In the genomic region with DNA sequence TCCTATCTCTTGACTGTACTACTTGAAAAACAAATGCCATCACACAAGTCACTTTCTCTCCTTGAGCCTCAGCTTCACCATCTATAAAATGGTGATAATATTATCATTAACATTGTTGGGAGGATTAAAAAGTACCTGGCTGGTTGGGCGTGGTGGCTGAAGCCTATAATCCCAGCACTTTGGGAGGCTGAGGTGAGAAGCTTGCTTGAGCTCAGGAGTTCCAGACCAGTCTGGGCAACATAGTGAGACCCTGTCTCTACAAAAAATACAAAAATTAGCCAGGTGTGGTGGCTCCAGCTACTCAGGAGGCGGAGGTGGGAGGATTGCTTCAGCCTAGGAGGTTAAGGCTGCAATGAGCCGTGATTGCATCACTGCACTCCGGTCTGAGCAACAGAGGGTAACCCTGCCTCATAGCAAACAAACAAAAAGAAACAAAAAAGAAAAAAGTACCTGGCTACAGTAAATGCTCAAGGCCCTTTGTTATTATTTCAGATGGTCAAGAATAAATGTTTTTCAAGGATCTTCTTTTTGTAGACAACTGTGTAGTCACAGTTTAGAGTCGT, we compare ENCODE assay signal across 1 cellular context.
TF ChIP-seq lines count a peak whose summit lies in the region.

No MANE protein-coding gene starts in this region.

TF ChIP-seq in HepG2, 621 proteins besides CTCF, POLR2A, EP300 and RAD21 (continued from another document and continues in another):
- TF ChIP-seq SNAI1 (CRISPR knock-in tag; IDR thresholded peaks at IDR 0.05; ENCODE audit: borderline replicate concordance): no peak
- TF ChIP-seq, protein P1, sequence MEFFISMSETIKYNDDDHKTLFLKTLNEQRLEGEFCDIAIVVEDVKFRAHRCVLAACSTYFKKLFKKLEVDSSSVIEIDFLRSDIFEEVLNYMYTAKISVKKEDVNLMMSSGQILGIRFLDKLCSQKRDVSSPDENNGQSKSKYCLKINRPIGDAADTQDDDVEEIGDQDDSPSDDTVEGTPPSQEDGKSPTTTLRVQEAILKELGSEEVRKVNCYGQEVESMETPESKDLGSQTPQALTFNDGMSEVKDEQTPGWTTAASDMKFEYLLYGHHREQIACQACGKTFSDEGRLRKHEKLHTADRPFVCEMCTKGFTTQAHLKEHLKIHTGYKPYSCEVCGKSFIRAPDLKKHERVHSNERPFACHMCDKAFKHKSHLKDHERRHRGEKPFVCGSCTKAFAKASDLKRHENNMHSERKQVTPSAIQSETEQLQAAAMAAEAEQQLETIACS (CRISPR knock-in tag; IDR thresholded peaks at IDR 0.05): no peak
- TF ChIP-seq ZNF549 (CRISPR knock-in tag; IDR thresholded peaks at IDR 0.05): no peak
- TF ChIP-seq BHLHE40 (IDR thresholded peaks at IDR 0.05; ENCODE audit: low read length): no peak
- TF ChIP-seq SP1 (IDR thresholded peaks at IDR 0.05): no peak
- no peak for TF ChIP-seq SP1 (CRISPR knock-in tag; IDR thresholded peaks at IDR 0.05)
- no peak for TF ChIP-seq ZNF44 (CRISPR knock-in tag; IDR thresholded peaks at IDR 0.05)
- no peak for TF ChIP-seq ZNF768 (CRISPR knock-in tag; IDR thresholded peaks at IDR 0.05)
- TF ChIP-seq ZNF124 (CRISPR knock-in tag; IDR thresholded peaks at IDR 0.05): no peak
- TF ChIP-seq, protein P2, sequence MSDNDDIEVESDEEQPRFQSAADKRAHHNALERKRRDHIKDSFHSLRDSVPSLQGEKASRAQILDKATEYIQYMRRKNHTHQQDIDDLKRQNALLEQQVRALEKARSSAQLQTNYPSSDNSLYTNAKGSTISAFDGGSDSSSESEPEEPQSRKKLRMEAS (IDR thresholded peaks at IDR 0.05): no peak
- TF ChIP-seq, protein P3, sequence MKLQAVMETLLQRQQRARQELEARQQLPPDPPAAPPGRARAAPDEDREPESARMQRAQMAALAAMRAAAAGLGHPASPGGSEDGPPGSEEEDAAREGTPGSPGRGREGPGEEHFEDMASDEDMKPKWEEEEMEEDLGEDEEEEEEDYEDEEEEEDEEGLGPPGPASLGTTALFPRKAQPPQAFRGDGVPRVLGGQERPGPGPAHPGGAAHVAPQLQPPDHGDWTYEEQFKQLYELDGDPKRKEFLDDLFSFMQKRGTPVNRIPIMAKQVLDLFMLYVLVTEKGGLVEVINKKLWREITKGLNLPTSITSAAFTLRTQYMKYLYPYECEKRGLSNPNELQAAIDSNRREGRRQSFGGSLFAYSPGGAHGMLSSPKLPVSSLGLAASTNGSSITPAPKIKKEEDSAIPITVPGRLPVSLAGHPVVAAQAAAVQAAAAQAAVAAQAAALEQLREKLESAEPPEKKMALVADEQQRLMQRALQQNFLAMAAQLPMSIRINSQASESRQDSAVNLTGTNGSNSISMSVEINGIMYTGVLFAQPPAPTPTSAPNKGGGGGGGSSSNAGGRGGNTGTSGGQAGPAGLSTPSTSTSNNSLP (IDR thresholded peaks at IDR 0.05; ENCODE audit: low read depth, low read length): no peak
- TF ChIP-seq KDM6A (CRISPR knock-in tag; IDR thresholded peaks at IDR 0.05; ENCODE audit: low read depth): 0 out of 2 replicates have a peak, but pooled peaks have one; percentile 30
- TF ChIP-seq, protein P4, sequence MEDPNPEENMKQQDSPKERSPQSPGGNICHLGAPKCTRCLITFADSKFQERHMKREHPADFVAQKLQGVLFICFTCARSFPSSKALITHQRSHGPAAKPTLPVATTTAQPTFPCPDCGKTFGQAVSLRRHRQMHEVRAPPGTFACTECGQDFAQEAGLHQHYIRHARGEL (CRISPR knock-in tag; IDR thresholded peaks at IDR 0.05): no peak
- TF ChIP-seq, protein P5, sequence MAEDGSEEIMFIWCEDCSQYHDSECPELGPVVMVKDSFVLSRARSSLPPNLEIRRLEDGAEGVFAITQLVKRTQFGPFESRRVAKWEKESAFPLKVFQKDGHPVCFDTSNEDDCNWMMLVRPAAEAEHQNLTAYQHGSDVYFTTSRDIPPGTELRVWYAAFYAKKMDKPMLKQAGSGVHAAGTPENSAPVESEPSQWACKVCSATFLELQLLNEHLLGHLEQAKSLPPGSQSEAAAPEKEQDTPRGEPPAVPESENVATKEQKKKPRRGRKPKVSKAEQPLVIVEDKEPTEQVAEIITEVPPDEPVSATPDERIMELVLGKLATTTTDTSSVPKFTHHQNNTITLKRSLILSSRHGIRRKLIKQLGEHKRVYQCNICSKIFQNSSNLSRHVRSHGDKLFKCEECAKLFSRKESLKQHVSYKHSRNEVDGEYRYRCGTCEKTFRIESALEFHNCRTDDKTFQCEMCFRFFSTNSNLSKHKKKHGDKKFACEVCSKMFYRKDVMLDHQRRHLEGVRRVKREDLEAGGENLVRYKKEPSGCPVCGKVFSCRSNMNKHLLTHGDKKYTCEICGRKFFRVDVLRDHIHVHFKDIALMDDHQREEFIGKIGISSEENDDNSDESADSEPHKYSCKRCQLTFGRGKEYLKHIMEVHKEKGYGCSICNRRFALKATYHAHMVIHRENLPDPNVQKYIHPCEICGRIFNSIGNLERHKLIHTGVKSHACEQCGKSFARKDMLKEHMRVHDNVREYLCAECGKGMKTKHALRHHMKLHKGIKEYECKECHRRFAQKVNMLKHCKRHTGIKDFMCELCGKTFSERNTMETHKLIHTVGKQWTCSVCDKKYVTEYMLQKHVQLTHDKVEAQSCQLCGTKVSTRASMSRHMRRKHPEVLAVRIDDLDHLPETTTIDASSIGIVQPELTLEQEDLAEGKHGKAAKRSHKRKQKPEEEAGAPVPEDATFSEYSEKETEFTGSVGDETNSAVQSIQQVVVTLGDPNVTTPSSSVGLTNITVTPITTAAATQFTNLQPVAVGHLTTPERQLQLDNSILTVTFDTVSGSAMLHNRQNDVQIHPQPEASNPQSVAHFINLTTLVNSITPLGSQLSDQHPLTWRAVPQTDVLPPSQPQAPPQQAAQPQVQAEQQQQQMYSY (CRISPR knock-in tag; IDR thresholded peaks at IDR 0.05): no peak
- no peak for TF ChIP-seq PHF5A (CRISPR knock-in tag; IDR thresholded peaks at IDR 0.05; ENCODE audit: low read depth, unreplicated experiment)
- TF ChIP-seq ZNF792 (CRISPR knock-in tag; IDR thresholded peaks at IDR 0.05): 0 out of 2 replicates have a peak, but pooled peaks have one; percentile 25
- no peak for TF ChIP-seq ZFX (CRISPR knock-in tag; IDR thresholded peaks at IDR 0.05; ENCODE audit: low read depth)
- TF ChIP-seq SMAD3 (CRISPR knock-in tag; IDR thresholded peaks at IDR 0.05): no peak
- TF ChIP-seq HMGA1 (CRISPR knock-in tag; conservative IDR thresholded peaks at IDR 0.05): no peak
- no peak for TF ChIP-seq MED13 (CRISPR knock-in tag; IDR thresholded peaks at IDR 0.05)
- TF ChIP-seq, protein P6, sequence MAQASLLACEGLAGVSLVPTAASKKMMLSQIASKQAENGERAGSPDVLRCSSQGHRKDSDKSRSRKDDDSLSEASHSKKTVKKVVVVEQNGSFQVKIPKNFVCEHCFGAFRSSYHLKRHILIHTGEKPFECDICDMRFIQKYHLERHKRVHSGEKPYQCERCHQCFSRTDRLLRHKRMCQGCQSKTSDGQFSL (CRISPR knock-in tag; IDR thresholded peaks at IDR 0.05): no peak
- TF ChIP-seq, protein P7, sequence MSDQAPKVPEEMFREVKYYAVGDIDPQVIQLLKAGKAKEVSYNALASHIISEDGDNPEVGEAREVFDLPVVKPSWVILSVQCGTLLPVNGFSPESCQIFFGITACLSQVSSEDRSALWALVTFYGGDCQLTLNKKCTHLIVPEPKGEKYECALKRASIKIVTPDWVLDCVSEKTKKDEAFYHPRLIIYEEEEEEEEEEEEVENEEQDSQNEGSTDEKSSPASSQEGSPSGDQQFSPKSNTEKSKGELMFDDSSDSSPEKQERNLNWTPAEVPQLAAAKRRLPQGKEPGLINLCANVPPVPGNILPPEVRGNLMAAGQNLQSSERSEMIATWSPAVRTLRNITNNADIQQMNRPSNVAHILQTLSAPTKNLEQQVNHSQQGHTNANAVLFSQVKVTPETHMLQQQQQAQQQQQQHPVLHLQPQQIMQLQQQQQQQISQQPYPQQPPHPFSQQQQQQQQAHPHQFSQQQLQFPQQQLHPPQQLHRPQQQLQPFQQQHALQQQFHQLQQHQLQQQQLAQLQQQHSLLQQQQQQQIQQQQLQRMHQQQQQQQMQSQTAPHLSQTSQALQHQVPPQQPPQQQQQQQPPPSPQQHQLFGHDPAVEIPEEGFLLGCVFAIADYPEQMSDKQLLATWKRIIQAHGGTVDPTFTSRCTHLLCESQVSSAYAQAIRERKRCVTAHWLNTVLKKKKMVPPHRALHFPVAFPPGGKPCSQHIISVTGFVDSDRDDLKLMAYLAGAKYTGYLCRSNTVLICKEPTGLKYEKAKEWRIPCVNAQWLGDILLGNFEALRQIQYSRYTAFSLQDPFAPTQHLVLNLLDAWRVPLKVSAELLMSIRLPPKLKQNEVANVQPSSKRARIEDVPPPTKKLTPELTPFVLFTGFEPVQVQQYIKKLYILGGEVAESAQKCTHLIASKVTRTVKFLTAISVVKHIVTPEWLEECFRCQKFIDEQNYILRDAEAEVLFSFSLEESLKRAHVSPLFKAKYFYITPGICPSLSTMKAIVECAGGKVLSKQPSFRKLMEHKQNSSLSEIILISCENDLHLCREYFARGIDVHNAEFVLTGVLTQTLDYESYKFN (CRISPR knock-in tag; conservative IDR thresholded peaks at IDR 0.05): peak; percentile 52
- TF ChIP-seq ZNF577 (CRISPR knock-in tag; IDR thresholded peaks at IDR 0.05; ENCODE audit: borderline replicate concordance, low read depth): no peak
- no peak for TF ChIP-seq ELF1 (CRISPR knock-in tag; IDR thresholded peaks at IDR 0.05)
- TF ChIP-seq ZNF432 (CRISPR knock-in tag; IDR thresholded peaks at IDR 0.05; ENCODE audit: borderline replicate concordance): no peak
- TF ChIP-seq THYN1 (CRISPR knock-in tag; IDR thresholded peaks at IDR 0.05; ENCODE audit: borderline replicate concordance, low read depth): no peak
- no peak for TF ChIP-seq HCFC1 (IDR thresholded peaks at IDR 0.05; ENCODE audit: low read depth, low read length)
- TF ChIP-seq, protein P8, sequence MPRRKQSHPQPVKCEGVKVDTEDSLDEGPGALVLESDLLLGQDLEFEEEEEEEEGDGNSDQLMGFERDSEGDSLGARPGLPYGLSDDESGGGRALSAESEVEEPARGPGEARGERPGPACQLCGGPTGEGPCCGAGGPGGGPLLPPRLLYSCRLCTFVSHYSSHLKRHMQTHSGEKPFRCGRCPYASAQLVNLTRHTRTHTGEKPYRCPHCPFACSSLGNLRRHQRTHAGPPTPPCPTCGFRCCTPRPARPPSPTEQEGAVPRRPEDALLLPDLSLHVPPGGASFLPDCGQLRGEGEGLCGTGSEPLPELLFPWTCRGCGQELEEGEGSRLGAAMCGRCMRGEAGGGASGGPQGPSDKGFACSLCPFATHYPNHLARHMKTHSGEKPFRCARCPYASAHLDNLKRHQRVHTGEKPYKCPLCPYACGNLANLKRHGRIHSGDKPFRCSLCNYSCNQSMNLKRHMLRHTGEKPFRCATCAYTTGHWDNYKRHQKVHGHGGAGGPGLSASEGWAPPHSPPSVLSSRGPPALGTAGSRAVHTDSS (CRISPR knock-in tag; conservative IDR thresholded peaks at IDR 0.05): no peak
- TF ChIP-seq, protein P9, sequence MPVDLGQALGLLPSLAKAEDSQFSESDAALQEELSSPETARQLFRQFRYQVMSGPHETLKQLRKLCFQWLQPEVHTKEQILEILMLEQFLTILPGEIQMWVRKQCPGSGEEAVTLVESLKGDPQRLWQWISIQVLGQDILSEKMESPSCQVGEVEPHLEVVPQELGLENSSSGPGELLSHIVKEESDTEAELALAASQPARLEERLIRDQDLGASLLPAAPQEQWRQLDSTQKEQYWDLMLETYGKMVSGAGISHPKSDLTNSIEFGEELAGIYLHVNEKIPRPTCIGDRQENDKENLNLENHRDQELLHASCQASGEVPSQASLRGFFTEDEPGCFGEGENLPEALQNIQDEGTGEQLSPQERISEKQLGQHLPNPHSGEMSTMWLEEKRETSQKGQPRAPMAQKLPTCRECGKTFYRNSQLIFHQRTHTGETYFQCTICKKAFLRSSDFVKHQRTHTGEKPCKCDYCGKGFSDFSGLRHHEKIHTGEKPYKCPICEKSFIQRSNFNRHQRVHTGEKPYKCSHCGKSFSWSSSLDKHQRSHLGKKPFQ (CRISPR knock-in tag; IDR thresholded peaks at IDR 0.05; ENCODE audit: insufficient replicate concordance): no peak
- TF ChIP-seq ZNF17 (CRISPR knock-in tag; IDR thresholded peaks at IDR 0.05): no peak
- TF ChIP-seq MEIS2 (CRISPR knock-in tag; IDR thresholded peaks at IDR 0.05): no peak
- no peak for TF ChIP-seq IKZF1 (IDR thresholded peaks at IDR 0.05)
- TF ChIP-seq PHF20 (CRISPR knock-in tag; IDR thresholded peaks at IDR 0.05): no peak
- TF ChIP-seq HMG20A (CRISPR knock-in tag; IDR thresholded peaks at IDR 0.05; ENCODE audit: borderline replicate concordance): 0 out of 2 replicates have a peak, but pooled peaks have one; percentile 16
- TF ChIP-seq ZNF253 (CRISPR knock-in tag; IDR thresholded peaks at IDR 0.05; ENCODE audit: borderline replicate concordance): no peak
- TF ChIP-seq, protein P10, sequence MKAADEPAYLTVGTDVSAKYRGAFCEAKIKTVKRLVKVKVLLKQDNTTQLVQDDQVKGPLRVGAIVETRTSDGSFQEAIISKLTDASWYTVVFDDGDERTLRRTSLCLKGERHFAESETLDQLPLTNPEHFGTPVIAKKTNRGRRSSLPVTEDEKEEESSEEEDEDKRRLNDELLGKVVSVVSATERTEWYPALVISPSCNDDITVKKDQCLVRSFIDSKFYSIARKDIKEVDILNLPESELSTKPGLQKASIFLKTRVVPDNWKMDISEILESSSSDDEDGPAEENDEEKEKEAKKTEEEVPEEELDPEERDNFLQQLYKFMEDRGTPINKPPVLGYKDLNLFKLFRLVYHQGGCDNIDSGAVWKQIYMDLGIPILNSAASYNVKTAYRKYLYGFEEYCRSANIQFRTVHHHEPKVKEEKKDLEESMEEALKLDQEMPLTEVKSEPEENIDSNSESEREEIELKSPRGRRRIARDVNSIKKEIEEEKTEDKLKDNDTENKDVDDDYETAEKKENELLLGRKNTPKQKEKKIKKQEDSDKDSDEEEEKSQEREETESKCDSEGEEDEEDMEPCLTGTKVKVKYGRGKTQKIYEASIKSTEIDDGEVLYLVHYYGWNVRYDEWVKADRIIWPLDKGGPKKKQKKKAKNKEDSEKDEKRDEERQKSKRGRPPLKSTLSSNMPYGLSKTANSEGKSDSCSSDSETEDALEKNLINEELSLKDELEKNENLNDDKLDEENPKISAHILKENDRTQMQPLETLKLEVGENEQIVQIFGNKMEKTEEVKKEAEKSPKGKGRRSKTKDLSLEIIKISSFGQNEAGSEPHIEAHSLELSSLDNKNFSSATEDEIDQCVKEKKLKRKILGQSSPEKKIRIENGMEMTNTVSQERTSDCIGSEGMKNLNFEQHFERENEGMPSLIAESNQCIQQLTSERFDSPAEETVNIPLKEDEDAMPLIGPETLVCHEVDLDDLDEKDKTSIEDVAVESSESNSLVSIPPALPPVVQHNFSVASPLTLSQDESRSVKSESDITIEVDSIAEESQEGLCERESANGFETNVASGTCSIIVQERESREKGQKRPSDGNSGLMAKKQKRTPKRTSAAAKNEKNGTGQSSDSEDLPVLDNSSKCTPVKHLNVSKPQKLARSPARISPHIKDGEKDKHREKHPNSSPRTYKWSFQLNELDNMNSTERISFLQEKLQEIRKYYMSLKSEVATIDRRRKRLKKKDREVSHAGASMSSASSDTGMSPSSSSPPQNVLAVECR (CRISPR knock-in tag; IDR thresholded peaks at IDR 0.05; ENCODE audit: borderline replicate concordance): no peak
- TF ChIP-seq FOXA1 (IDR thresholded peaks at IDR 0.05): no peak
- TF ChIP-seq FOXA1 (CRISPR knock-in tag; IDR thresholded peaks at IDR 0.05): peak; percentile 45
- TF ChIP-seq ATF7 (IDR thresholded peaks at IDR 0.05): peak; percentile 56
- TF ChIP-seq ATF7 (CRISPR knock-in tag; IDR thresholded peaks at IDR 0.05): no peak
- TF ChIP-seq EHMT2 (IDR thresholded peaks at IDR 0.05; ENCODE audit: borderline replicate concordance, low read depth, low read length): no peak
- TF ChIP-seq SP140L (CRISPR knock-in tag; IDR thresholded peaks at IDR 0.05; ENCODE audit: borderline replicate concordance): 0 out of 2 replicates have a peak, but pooled peaks have one; percentile 34
- TF ChIP-seq SMC3 (IDR thresholded peaks at IDR 0.05; ENCODE audit: low read length): peak; percentile 28; the same call in 1 of the 2 replicates
